7 cellular contexts compared by ENCODE assay signal in genomic region chr4:139978692-139979091, GRCh38.
DNase-seq lines count a peak whose midpoint lies in the region; ATAC-seq and TF ChIP-seq lines count a peak whose summit lies in the region.

No MANE protein-coding gene starts in this region.

- no peak overlapping the region for H3K4me3 Mint-ChIP-seq in Calu3 (ENCODE audit: low read depth, unreplicated experiment)

- H3K9me3 Mint-ChIP-seq in Calu3 (ENCODE audit: low read depth, unreplicated experiment), result peaks cover 2% of the 10 kb centered on the region

- no peaks in the 10 kb centered on the region for H3K27me3 Mint-ChIP-seq in Calu3 (ENCODE audit: unreplicated experiment)

- peak; percentile 67 for DNase-seq in KBM-7
- peak; percentile 16 to 17 for DNase-seq in lung microvascular endothelial cell (ENCODE audit: low read depth in 2 of 2)
- no peak for DNase-seq in Calu3
- DNase-seq in mucosa of gallbladder (ENCODE audit: low spot score), result no peak
- no peak for DNase-seq in HPDE6-E6E7 (ENCODE audit: extremely low spot score)

- CTCF ChIA-PET in Calu3 (lab: Charles Lee), result interaction anchor here (0.6 kb wide), 1 partner anchor 317 kb away, joined by 4 read pairs; no protein-coding TSS in a partner anchor

- peaks cover 17% of the 10 kb centered on the region for H3K4me1 Mint-ChIP-seq in Calu3 (ENCODE audit: low read depth, unreplicated experiment)

- H3K27ac Mint-ChIP-seq in Calu3 (ENCODE audit: unreplicated experiment), result no peak overlapping the region

- H3K36me3 Mint-ChIP-seq in Calu3 (ENCODE audit: insufficient read depth, unreplicated experiment), result peaks cover 8% of the 10 kb centered on the region

- ATAC-seq in GM18520 (IDR thresholded peaks at IDR 0.05; ENCODE audit: unreplicated experiment) (peak; percentile 92), GM21529 (IDR thresholded peaks at IDR 0.05; ENCODE audit: unreplicated experiment) (peak; percentile 91)

- intact Hi-C loops in Calu3 (cut with micrococcal nuclease; ENCODE audit: unreplicated experiment), result no loop called here

- TF ChIP-seq CTCF in Calu3 (IDR thresholded peaks at IDR 0.05; ENCODE audit: unreplicated experiment), result no peak

- in situ Hi-C loops in KBM-7 (cut with MboI; ENCODE audit: low pct_unique_long_range_greater_than_20kb, low sequenced_read_pairs), result no loop called here

- BruUV-seq in Calu3 (replicated peaks; lab: Mats Ljungman, UMichigan), result no TSS peak

Comparison
In these comparisons a context has a peak if more than half of its experiments do, and no peak if none do; other contexts are left out.
1. DNase-seq: peak in KBM-7 (single experiment) and lung microvascular endothelial cell (2 of 2); none in Calu3 (single experiment), mucosa of gallbladder (single experiment) and HPDE6-E6E7 (single experiment).